1 cellular context compared by ENCODE assay signal in the genomic region with DNA sequence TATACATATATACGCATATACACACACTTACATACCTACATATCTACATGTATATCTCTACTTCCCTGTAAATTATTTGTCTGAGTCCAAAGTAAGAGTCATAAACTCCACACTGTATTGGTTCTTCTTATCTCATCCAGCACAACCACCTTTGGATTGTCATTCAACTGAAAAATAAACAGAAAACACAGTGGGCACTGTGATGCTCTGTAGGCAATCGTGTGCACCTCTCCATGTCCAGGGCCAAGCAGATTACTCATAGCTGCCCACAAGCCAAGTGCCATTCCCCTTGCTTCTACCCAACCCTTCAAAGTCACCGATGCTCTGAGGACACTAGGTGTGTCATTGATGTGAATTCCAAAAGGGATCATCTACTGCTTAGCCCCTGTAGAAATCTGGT.
TF ChIP-seq lines count a peak whose summit lies in the region.

No MANE protein-coding gene starts in this region.

TF ChIP-seq in HepG2, 621 proteins besides CTCF, POLR2A, EP300 and RAD21 (continued from another document):
- TF ChIP-seq HNRNPUL1 (IDR thresholded peaks at IDR 0.05; ENCODE audit: low read depth, low read length) (no peak), NR2F1 (CRISPR knock-in tag; IDR thresholded peaks at IDR 0.05) (no peak), SALL2 (CRISPR knock-in tag; IDR thresholded peaks at IDR 0.05) (no peak), ZNF569 (CRISPR knock-in tag; IDR thresholded peaks at IDR 0.05; ENCODE audit: borderline replicate concordance) (no peak), TRIM24 (CRISPR knock-in tag; IDR thresholded peaks at IDR 0.05) (no peak), SMAD9 (CRISPR knock-in tag; IDR thresholded peaks at IDR 0.05) (no peak), ZNF570 (CRISPR knock-in tag; IDR thresholded peaks at IDR 0.05; ENCODE audit: borderline replicate concordance) (no peak)
- TF ChIP-seq, protein P1, sequence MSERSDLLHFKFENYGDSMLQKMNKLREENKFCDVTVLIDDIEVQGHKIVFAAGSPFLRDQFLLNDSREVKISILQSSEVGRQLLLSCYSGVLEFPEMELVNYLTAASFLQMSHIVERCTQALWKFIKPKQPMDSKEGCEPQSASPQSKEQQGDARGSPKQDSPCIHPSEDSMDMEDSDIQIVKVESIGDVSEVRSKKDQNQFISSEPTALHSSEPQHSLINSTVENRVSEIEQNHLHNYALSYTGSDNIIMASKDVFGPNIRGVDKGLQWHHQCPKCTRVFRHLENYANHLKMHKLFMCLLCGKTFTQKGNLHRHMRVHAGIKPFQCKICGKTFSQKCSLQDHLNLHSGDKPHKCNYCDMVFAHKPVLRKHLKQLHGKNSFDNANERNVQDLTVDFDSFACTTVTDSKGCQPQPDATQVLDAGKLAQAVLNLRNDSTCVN (CRISPR knock-in tag; IDR thresholded peaks at IDR 0.05; ENCODE audit: borderline replicate concordance), result no peak
- TF ChIP-seq, protein P2, sequence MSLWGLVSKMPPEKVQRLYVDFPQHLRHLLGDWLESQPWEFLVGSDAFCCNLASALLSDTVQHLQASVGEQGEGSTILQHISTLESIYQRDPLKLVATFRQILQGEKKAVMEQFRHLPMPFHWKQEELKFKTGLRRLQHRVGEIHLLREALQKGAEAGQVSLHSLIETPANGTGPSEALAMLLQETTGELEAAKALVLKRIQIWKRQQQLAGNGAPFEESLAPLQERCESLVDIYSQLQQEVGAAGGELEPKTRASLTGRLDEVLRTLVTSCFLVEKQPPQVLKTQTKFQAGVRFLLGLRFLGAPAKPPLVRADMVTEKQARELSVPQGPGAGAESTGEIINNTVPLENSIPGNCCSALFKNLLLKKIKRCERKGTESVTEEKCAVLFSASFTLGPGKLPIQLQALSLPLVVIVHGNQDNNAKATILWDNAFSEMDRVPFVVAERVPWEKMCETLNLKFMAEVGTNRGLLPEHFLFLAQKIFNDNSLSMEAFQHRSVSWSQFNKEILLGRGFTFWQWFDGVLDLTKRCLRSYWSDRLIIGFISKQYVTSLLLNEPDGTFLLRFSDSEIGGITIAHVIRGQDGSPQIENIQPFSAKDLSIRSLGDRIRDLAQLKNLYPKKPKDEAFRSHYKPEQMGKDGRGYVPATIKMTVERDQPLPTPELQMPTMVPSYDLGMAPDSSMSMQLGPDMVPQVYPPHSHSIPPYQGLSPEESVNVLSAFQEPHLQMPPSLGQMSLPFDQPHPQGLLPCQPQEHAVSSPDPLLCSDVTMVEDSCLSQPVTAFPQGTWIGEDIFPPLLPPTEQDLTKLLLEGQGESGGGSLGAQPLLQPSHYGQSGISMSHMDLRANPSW (CRISPR knock-in tag; IDR thresholded peaks at IDR 0.05; ENCODE audit: borderline replicate concordance), result no peak
- TF ChIP-seq, protein P3, sequence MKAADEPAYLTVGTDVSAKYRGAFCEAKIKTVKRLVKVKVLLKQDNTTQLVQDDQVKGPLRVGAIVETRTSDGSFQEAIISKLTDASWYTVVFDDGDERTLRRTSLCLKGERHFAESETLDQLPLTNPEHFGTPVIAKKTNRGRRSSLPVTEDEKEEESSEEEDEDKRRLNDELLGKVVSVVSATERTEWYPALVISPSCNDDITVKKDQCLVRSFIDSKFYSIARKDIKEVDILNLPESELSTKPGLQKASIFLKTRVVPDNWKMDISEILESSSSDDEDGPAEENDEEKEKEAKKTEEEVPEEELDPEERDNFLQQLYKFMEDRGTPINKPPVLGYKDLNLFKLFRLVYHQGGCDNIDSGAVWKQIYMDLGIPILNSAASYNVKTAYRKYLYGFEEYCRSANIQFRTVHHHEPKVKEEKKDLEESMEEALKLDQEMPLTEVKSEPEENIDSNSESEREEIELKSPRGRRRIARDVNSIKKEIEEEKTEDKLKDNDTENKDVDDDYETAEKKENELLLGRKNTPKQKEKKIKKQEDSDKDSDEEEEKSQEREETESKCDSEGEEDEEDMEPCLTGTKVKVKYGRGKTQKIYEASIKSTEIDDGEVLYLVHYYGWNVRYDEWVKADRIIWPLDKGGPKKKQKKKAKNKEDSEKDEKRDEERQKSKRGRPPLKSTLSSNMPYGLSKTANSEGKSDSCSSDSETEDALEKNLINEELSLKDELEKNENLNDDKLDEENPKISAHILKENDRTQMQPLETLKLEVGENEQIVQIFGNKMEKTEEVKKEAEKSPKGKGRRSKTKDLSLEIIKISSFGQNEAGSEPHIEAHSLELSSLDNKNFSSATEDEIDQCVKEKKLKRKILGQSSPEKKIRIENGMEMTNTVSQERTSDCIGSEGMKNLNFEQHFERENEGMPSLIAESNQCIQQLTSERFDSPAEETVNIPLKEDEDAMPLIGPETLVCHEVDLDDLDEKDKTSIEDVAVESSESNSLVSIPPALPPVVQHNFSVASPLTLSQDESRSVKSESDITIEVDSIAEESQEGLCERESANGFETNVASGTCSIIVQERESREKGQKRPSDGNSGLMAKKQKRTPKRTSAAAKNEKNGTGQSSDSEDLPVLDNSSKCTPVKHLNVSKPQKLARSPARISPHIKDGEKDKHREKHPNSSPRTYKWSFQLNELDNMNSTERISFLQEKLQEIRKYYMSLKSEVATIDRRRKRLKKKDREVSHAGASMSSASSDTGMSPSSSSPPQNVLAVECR (CRISPR knock-in tag; IDR thresholded peaks at IDR 0.05; ENCODE audit: borderline replicate concordance), result no peak
- TF ChIP-seq, protein P4, sequence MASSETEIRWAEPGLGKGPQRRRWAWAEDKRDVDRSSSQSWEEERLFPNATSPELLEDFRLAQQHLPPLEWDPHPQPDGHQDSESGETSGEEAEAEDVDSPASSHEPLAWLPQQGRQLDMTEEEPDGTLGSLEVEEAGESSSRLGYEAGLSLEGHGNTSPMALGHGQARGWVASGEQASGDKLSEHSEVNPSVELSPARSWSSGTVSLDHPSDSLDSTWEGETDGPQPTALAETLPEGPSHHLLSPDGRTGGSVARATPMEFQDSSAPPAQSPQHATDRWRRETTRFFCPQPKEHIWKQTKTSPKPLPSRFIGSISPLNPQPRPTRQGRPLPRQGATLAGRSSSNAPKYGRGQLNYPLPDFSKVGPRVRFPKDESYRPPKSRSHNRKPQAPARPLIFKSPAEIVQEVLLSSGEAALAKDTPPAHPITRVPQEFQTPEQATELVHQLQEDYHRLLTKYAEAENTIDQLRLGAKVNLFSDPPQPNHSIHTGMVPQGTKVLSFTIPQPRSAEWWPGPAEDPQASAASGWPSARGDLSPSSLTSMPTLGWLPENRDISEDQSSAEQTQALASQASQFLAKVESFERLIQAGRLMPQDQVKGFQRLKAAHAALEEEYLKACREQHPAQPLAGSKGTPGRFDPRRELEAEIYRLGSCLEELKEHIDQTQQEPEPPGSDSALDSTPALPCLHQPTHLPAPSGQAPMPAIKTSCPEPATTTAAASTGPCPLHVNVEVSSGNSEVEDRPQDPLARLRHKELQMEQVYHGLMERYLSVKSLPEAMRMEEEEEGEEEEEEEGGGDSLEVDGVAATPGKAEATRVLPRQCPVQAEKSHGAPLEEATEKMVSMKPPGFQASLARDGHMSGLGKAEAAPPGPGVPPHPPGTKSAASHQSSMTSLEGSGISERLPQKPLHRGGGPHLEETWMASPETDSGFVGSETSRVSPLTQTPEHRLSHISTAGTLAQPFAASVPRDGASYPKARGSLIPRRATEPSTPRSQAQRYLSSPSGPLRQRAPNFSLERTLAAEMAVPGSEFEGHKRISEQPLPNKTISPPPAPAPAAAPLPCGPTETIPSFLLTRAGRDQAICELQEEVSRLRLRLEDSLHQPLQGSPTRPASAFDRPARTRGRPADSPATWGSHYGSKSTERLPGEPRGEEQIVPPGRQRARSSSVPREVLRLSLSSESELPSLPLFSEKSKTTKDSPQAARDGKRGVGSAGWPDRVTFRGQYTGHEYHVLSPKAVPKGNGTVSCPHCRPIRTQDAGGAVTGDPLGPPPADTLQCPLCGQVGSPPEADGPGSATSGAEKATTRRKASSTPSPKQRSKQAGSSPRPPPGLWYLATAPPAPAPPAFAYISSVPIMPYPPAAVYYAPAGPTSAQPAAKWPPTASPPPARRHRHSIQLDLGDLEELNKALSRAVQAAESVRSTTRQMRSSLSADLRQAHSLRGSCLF (CRISPR knock-in tag; IDR thresholded peaks at IDR 0.05; ENCODE audit: borderline replicate concordance), result no peak
- TF ChIP-seq, protein P5, sequence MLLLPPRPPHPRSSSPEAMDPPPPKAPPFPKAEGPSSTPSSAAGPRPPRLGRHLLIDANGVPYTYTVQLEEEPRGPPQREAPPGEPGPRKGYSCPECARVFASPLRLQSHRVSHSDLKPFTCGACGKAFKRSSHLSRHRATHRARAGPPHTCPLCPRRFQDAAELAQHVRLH (CRISPR knock-in tag; IDR thresholded peaks at IDR 0.05; ENCODE audit: borderline replicate concordance, low read depth), result no peak
- TF ChIP-seq, protein P6, sequence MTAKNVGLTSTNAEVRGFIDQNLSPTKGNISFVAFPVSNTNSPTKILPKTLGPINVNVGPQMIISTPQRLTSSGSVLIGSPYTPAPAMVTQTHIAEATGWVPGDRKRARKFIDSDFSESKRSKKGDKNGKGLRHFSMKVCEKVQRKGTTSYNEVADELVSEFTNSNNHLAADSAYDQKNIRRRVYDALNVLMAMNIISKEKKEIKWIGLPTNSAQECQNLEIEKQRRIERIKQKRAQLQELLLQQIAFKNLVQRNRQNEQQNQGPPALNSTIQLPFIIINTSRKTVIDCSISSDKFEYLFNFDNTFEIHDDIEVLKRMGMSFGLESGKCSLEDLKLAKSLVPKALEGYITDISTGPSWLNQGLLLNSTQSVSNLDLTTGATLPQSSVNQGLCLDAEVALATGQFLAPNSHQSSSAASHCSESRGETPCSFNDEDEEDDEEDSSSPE (CRISPR knock-in tag; IDR thresholded peaks at IDR 0.05), result no peak
